In the genomic region with DNA sequence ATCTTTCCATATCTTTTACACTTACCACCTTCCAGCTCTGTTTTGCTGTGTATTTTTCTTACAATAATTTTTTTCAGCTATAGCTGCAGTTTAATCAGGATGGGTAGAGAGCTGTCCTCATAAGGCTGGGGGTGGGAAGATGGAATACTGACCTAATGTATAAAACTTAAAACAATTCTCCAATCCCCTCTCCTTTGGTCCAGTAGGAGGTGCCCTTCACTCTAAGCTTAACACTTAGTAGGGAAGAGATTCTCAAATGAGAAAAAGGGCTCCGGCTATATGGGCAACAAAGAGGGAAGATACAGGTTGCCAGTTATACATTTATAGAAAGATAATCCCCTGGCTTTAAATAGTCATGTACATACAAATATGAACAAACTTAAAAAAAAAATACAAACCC, we compare ENCODE assay signal across 2 cellular contexts.
TF ChIP-seq lines count a peak whose summit lies in the region.

No MANE protein-coding gene starts in this region.

TF ChIP-seq in HepG2, 621 proteins besides CTCF, POLR2A, EP300 and RAD21:
- TF ChIP-seq KMT2B (CRISPR knock-in tag; IDR thresholded peaks at IDR 0.05) (no peak), ZKSCAN1 (IDR thresholded peaks at IDR 0.05; ENCODE audit: low read length) (peak; percentile 79), ZMYM2 (CRISPR knock-in tag; IDR thresholded peaks at IDR 0.05) (no peak)

TF ChIP-seq in endothelial cell of umbilical vein, 7 proteins besides CTCF, POLR2A, EP300 and RAD21:
- TF ChIP-seq GATA2 (IDR thresholded peaks at IDR 0.05; ENCODE audit: insufficient read depth, insufficient read length, low read depth, low read length) = no peak
- TF ChIP-seq JUN (IDR thresholded peaks at IDR 0.05; ENCODE audit: borderline replicate concordance, insufficient read depth, insufficient read length, low read depth) = no peak
- TF ChIP-seq EZH2 (IDR thresholded peaks at IDR 0.05; ENCODE audit: borderline replicate concordance, low read depth, low read length, severe bottlenecking) = no peak
- no peak for TF ChIP-seq POLR2AphosphoS5 (IDR thresholded peaks at IDR 0.05; ENCODE audit: insufficient read depth, low read depth, low read length)
- TF ChIP-seq, protein P1, sequence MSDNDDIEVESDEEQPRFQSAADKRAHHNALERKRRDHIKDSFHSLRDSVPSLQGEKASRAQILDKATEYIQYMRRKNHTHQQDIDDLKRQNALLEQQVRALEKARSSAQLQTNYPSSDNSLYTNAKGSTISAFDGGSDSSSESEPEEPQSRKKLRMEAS (IDR thresholded peaks at IDR 0.05; ENCODE audit: insufficient read depth, insufficient read length) = no peak
- no peak for TF ChIP-seq MYC (IDR thresholded peaks at IDR 0.05; ENCODE audit: low read depth, low read length)
- no peak for TF ChIP-seq FOS (IDR thresholded peaks at IDR 0.05; ENCODE audit: borderline replicate concordance, insufficient read depth, low read length)
TF ChIP-seq in endothelial cell of umbilical vein: peak in this region for 0.
